Comparison of ENCODE assay signal across 9 cellular contexts in the genomic region with DNA sequence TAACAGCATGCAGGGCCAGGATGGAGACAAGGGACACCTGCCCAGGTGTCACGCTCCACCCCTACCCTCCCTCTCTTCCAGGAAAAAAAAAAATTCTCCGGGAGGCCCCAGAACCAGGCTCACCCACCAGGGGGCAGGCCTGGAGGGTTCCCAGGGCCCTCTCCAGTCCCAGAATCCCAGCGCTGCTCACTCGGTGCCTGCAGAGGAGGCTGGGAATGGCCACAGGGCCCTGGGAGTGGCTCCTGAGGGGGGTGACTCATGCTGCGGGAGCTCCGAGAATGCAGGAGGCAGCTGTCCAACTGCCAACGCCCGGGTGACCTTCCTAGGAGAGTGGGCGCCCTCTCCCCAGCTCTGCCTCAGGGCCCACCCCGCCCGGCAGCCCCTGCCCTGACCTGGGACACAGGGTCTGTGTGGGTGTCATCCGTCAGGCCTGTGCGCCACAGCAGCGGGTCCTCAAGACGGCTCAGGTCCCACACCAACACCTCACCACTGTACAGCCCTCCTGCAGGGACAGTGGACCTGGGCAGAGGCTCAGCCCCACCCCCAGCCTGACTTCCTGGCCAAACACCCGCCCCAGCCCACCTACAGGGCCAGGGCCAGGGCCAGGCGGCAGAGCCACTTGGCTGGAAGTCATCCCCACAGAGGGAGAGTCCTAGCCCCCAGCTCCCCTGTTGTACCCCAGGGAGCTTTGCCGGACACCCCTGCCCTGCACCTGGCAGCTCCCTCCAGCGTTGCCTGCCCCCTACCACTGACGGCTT. TPM values are rescaled to one million over a fixed set of nuclear protein-coding genes. Genes with fewer than 3 reads are reported as not detected.
A peak's percentile ranks its signal among the peaks of the same experiment; 100 is the strongest.
DNase-seq lines count a peak whose midpoint lies in the region; ATAC-seq and TF ChIP-seq lines count a peak whose summit lies in the region.
"Had no signal": no experiment of that assay in that cellular context is flagged by ENCODE, and none has a peak within 500 bp of the region (broad histone marks: within the 10 kb centered on the region; RNA-seq: fewer than 3 reads in every experiment).

No MANE protein-coding gene starts in this region.

- H3K27ac Mint-ChIP-seq in T-cell = no peak overlapping the region
- H3K27ac Mint-ChIP-seq in CD8-positive, alpha-beta T cell = no peak overlapping the region

- no peak for TF ChIP-seq POLR2A in gastroesophageal sphincter (IDR thresholded peaks at IDR 0.05)

- peak overlapping the region; percentile 64 for H2AFZ ChIP-seq in parathyroid adenoma

- H3K4me3 ChIP-seq in HUES6 (ENCODE audit: low read depth, low read length) (peak overlapping the region; percentile 37; the same call in 1 of the 2 replicates), gastroesophageal sphincter (peak overlapping the region in 1 of 2 donors; percentile 4), parathyroid adenoma (ENCODE audit: low read depth, low read length) (no peak overlapping the region)
- no peak overlapping the region for H3K4me3 ChIP-seq in CD8-positive, alpha-beta T cell (ENCODE audit: low read depth, low read length)

- no peaks in the 10 kb centered on the region for H3K79me2 ChIP-seq in parathyroid adenoma

- CTCF ChIA-PET in T-cell (lab: Charles Lee) = no interaction called here
- CTCF ChIA-PET in CD8-positive, alpha-beta T cell (lab: Charles Lee) = no interaction called here

- H3K4me1 Mint-ChIP-seq in T-cell = no peaks in the 10 kb centered on the region
- H3K4me1 Mint-ChIP-seq in CD8-positive, alpha-beta T cell (ENCODE audit: low read depth) = no peaks in the 10 kb centered on the region

- H3K36me3 ChIP-seq in HUES6 (ENCODE audit: control insufficient read depth, insufficient read depth, low read length) = peaks cover 64% of the 10 kb centered on the region
- peaks cover 0 to 63% of the 10 kb centered on the region in 2 donors for H3K36me3 ChIP-seq in gastroesophageal sphincter
- H3K36me3 ChIP-seq in parathyroid adenoma (ENCODE audit: control insufficient read depth, insufficient read depth, low read length) = no peaks in the 10 kb centered on the region
- H3K36me3 ChIP-seq in CD8-positive, alpha-beta T cell (ENCODE audit: insufficient read depth, low read length) = peaks cover 15% of the 10 kb centered on the region

- DNase-seq in COLO668 (lab: John Stamatoyannopoulos, UW; ENCODE audit: unreplicated experiment) (peak; percentile 95), T-cell (no peak), NCI-H1048 (lab: John Stamatoyannopoulos, UW) (no peak)
- DNase-seq in CD8-positive, alpha-beta T cell = no peak

- H3K4me2 ChIP-seq in parathyroid adenoma (ENCODE audit: low read length) = peak overlapping the region; percentile 15

- intact Hi-C loops in CD8-positive, alpha-beta T cell (cut with DNase I, micrococcal nuclease) = no loop called here

- H3K9me3 ChIP-seq in HUES6 (ENCODE audit: control insufficient read depth, insufficient read depth, low read depth, low read length) (no peaks in the 10 kb centered on the region), gastroesophageal sphincter (no peaks in the 10 kb centered on the region), parathyroid adenoma (ENCODE audit: control insufficient read depth, low read length) (no peaks in the 10 kb centered on the region)
- no peaks in the 10 kb centered on the region for H3K9me3 ChIP-seq in CD8-positive, alpha-beta T cell (ENCODE audit: low read length)

- H3K36me3 Mint-ChIP-seq in T-cell = peaks cover 12% of the 10 kb centered on the region
- peaks cover 30% of the 10 kb centered on the region for H3K36me3 Mint-ChIP-seq in CD8-positive, alpha-beta T cell

- H3K27me3 Mint-ChIP-seq in T-cell = no peaks in the 10 kb centered on the region
- H3K27me3 Mint-ChIP-seq in CD8-positive, alpha-beta T cell (ENCODE audit: low read depth) = no peaks in the 10 kb centered on the region
- H3K27me3 Mint-ChIP-seq: naive thymus-derived CD8-positive, alpha-beta T cell had no signal

- H3K27ac ChIP-seq in HUES6 (ENCODE audit: low read depth, low read length) = peak overlapping the region; percentile 91
- peak overlapping the region; percentile 72 to 95 (median 90) for H3K27ac ChIP-seq in gastroesophageal sphincter
- peak overlapping the region; percentile 83 for H3K27ac ChIP-seq in parathyroid adenoma
- H3K27ac ChIP-seq in CD8-positive, alpha-beta T cell (ENCODE audit: low read depth, low read length) = no peak overlapping the region

- H3K27me3 ChIP-seq in HUES6 (ENCODE audit: control insufficient read depth, insufficient read depth, low read length) (no peaks in the 10 kb centered on the region), gastroesophageal sphincter (no peaks in the 10 kb centered on the region), parathyroid adenoma (ENCODE audit: control insufficient read depth, insufficient read depth, low read length) (no peaks in the 10 kb centered on the region)
- H3K27me3 ChIP-seq in CD8-positive, alpha-beta T cell (ENCODE audit: insufficient read depth, low read length) = no peaks in the 10 kb centered on the region

- WGBS in gastroesophageal sphincter (ENCODE audit: low coverage in 1 of 2), 2 donors = no CpG with 5 or more reads among the region's 20 CpGs

- no peaks in the 10 kb centered on the region for H3K9me3 Mint-ChIP-seq in T-cell
- no peaks in the 10 kb centered on the region for H3K9me3 Mint-ChIP-seq in CD8-positive, alpha-beta T cell
- H3K9me3 Mint-ChIP-seq: naive thymus-derived CD8-positive, alpha-beta T cell had no signal

- TF ChIP-seq CTCF in gastroesophageal sphincter (IDR thresholded peaks at IDR 0.05) (peak in 3 of 4 experiments; percentile 64 to 89 (median 73)), parathyroid adenoma (IDR thresholded peaks at IDR 0.05) (peak; percentile 68)
- TF ChIP-seq CTCF in CD8-positive, alpha-beta T cell (IDR thresholded peaks at IDR 0.05) = no peak

- POLR2A ChIA-PET in T-cell (lab: Charles Lee) = no interaction called here
- POLR2A ChIA-PET in CD8-positive, alpha-beta T cell (lab: Charles Lee) = no interaction called here

- H3K4me3 Mint-ChIP-seq in T-cell = no peak overlapping the region
- no peak overlapping the region for H3K4me3 Mint-ChIP-seq in CD8-positive, alpha-beta T cell
- H3K4me3 Mint-ChIP-seq: naive thymus-derived CD8-positive, alpha-beta T cell had no signal

- TF ChIP-seq EP300 in gastroesophageal sphincter (IDR thresholded peaks at IDR 0.05) = no peak

- H3K4me1 ChIP-seq in HUES6 (ENCODE audit: control insufficient read depth, insufficient read depth, low read length) (peaks cover 21% of the 10 kb centered on the region), gastroesophageal sphincter (peaks cover 3 to 29% (median 20%) of the 10 kb centered on the region in 3 donors), parathyroid adenoma (no peaks in the 10 kb centered on the region)
- H3K4me1 ChIP-seq in CD8-positive, alpha-beta T cell (ENCODE audit: insufficient read depth, low read length) = no peaks in the 10 kb centered on the region

- peak overlapping the region; percentile 82 for H3K9ac ChIP-seq in HUES6 (ENCODE audit: low read length)
- no peak overlapping the region for H3K9ac ChIP-seq in parathyroid adenoma

- peak in 3 of 4 experiments; percentile 13 to 32 (median 15) for ATAC-seq in T-cell (replicated peaks in 1 of 4)
- ATAC-seq in gastroesophageal sphincter = peak; percentile 98
- ATAC-seq in GM18861 (IDR thresholded peaks at IDR 0.05; ENCODE audit: unreplicated experiment) = no peak
- ATAC-seq in CD8-positive, alpha-beta T cell = no peak

RNA-seq across cellular contexts. Expression of gene DYNC2I2, which starts 21.2 kb away (rescaled TPM):
- total RNA-seq in T-cell (10 to 100 TPM in 2 of 5 donors, 1 to 10 TPM in 3; 4.1 to 10.5 (median 8.0) TPM), gastroesophageal sphincter (10 to 100 TPM; 28.3 to 47.0 (median 37.7) TPM)
- 1 to 10 TPM; 3.7 to 3.9 TPM for total RNA-seq in CD8-positive, alpha-beta T cell

RNA-seq across cellular contexts. Expression of gene SET, which starts 53.6 kb away (rescaled TPM):
- total RNA-seq in T-cell (100 to 1,000 TPM; 239 to 279 (median 252) TPM), gastroesophageal sphincter (100 to 1,000 TPM; 209 to 355 (median 256) TPM)
- 100 to 1,000 TPM; 243 to 260 TPM for total RNA-seq in CD8-positive, alpha-beta T cell

Comparison
In these comparisons a context has a peak if more than half of its experiments do, and no peak if none do; other contexts are left out.
1. ATAC-seq: peak in T-cell (3 of 4) and gastroesophageal sphincter (single experiment); none in GM18861 (single experiment) and CD8-positive, alpha-beta T cell (single experiment).